ENCODE assay signal across 24 cellular contexts in the genomic region with DNA sequence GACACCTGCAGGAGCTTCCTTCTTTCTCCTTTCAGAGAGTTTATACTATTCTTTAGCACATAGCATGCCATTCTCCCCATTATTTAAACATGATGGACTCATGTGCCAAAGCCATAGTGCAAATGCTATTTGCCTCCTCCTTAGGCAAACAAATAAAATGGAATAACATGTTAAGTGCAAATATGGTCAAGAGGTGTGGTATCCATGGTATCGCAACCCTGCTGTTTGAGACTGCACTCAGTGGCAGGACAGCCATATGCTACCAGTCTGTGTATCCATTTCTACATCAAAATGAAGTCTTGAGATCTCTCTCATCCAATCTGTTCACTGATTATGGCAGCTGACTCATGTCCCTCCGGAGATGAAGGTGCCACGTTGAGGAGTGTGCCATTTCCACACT. TPM values are rescaled to one million over a fixed set of nuclear protein-coding genes. Genes with fewer than 3 reads are reported as not detected.
DNase-seq lines count a peak whose midpoint lies in the region; ATAC-seq and TF ChIP-seq lines count a peak whose summit lies in the region.
"Had no signal": no experiment of that assay in that cellular context is flagged by ENCODE, and none has a peak within 500 bp of the region (broad histone marks: within the 10 kb centered on the region; RNA-seq: fewer than 3 reads in every experiment).

No MANE protein-coding gene starts in this region.

- peaks cover 12% of the 10 kb centered on the region for H3K9me3 Mint-ChIP-seq in Caco-2 (ENCODE audit: unreplicated experiment)
- H3K9me3 Mint-ChIP-seq in T-helper 2 cell treated with Interferon-gamma antibody and Interleukin-4, amounts not matched to agents 5 μg/mL and 100 μg/mL, for 36 hours: no peaks in the 10 kb centered on the region
- H3K9me3 Mint-ChIP-seq: activated CD4-positive, alpha-beta memory T cell treated with anti-CD3 and anti-CD28 coated beads for 36 hours; nephron had no signal

- H3K27me3 Mint-ChIP-seq in Caco-2 (ENCODE audit: insufficient read depth, unreplicated experiment): no peaks in the 10 kb centered on the region
- H3K27me3 Mint-ChIP-seq in T-helper 2 cell treated with Interferon-gamma antibody and Interleukin-4, amounts not matched to agents 5 μg/mL and 100 μg/mL, for 36 hours (ENCODE audit: low read depth): peaks cover 41% of the 10 kb centered on the region

- no peaks in the 10 kb centered on the region for H3K27me3 ChIP-seq in Caco-2 (replicated peaks; ENCODE audit: control insufficient read depth, insufficient read depth, low read length)
- H3K27me3 ChIP-seq in sigmoid colon: no peaks in the 10 kb centered on the region

- POLR2A ChIA-PET in Caco-2 (lab: Charles Lee): no interaction called here

- H3K4me3 ChIP-seq in Caco-2 (ENCODE audit: low read depth, low read length) (no peak overlapping the region), sigmoid colon (no peak overlapping the region)
- H3K4me3 ChIP-seq: psoas muscle had no signal

- H3K36me3 Mint-ChIP-seq in Caco-2 (ENCODE audit: insufficient read depth, unreplicated experiment): no peaks in the 10 kb centered on the region
- no peaks in the 10 kb centered on the region for H3K36me3 Mint-ChIP-seq in T-helper 2 cell treated with Interferon-gamma antibody and Interleukin-4, amounts not matched to agents 5 μg/mL and 100 μg/mL, for 36 hours (ENCODE audit: low read depth)
- H3K36me3 Mint-ChIP-seq: activated CD4-positive, alpha-beta memory T cell treated with anti-CD3 and anti-CD28 coated beads for 36 hours; IgD-negative memory B cell had no signal

- no TSS peak for BruUV-seq in Caco-2 (replicated peaks; lab: Mats Ljungman, UMichigan)

- H3K4me1 ChIP-seq in Caco-2 (peaks cover 44% of the 10 kb centered on the region), sigmoid colon (no peaks in the 10 kb centered on the region)
- H3K4me1 ChIP-seq: psoas muscle had no signal

- in situ Hi-C loops in G401 (cut with HindIII; ENCODE audit: low sequenced_read_pairs): no loop called here

- no peak for TF ChIP-seq EP300 in sigmoid colon (IDR thresholded peaks at IDR 0.05)

- H3K4me3 Mint-ChIP-seq in Caco-2 (ENCODE audit: unreplicated experiment): no peak overlapping the region
- no peak overlapping the region for H3K4me3 Mint-ChIP-seq in T-helper 2 cell treated with Interferon-gamma antibody and Interleukin-4, amounts not matched to agents 5 μg/mL and 100 μg/mL, for 36 hours
- H3K4me3 Mint-ChIP-seq: activated CD4-positive, alpha-beta memory T cell treated with anti-CD3 and anti-CD28 coated beads for 36 hours; IgD-negative memory B cell; nephron; T-helper 17 cell had no signal

- CTCF ChIA-PET in Caco-2 (lab: Charles Lee): no interaction called here

- no peak for TF ChIP-seq POLR2A in sigmoid colon (IDR thresholded peaks at IDR 0.05)

- peaks cover 22% of the 10 kb centered on the region for H3K4me1 Mint-ChIP-seq in Caco-2 (ENCODE audit: low read depth, unreplicated experiment)
- no peaks in the 10 kb centered on the region for H3K4me1 Mint-ChIP-seq in T-helper 2 cell treated with Interferon-gamma antibody and Interleukin-4, amounts not matched to agents 5 μg/mL and 100 μg/mL, for 36 hours (ENCODE audit: low read depth)
- H3K4me1 Mint-ChIP-seq: nephron, T-helper 17 cell had no signal

- DNase-seq in Caco-2 (peak; percentile 35 to 47), NCI-H1092 treated with DMSO at 0.1 percent for 48 hours (lab: John Stamatoyannopoulos, UW) (peak; percentile 97), NCI-H510A (lab: John Stamatoyannopoulos, UW) (peak; percentile 9), left colon (peak; percentile 24 to 49), T-helper 1 cell (no peak), sigmoid colon (no peak), G401 (ENCODE audit: low spot score) (no peak)
- DNase-seq in T-helper 2 cell treated with Interferon-gamma antibody and Interleukin-4, amounts not matched to agents 5 μg/mL and 100 μg/mL, for 36 hours (ENCODE audit: low spot score): no peak
- DNase-seq: activated CD4-positive, alpha-beta memory T cell treated with anti-CD3 and anti-CD28 coated beads for 36 hours; activated naive CD4-positive, alpha-beta T cell; aorta; C1 segment of cervical spinal cord; central memory CD4-positive, alpha-beta T cell; DND-41; effector CD4-positive, alpha-beta T cell; mesendoderm; MM.1S; psoas muscle; stimulated activated CD4-positive, alpha-beta T cell treated with anti-CD3 and anti-CD28 coated beads, Interleukin-4, amount 100 ng/mL, for 24 hours; T-helper 17 cell had no signal

- H3K36me3 ChIP-seq in Caco-2 (ENCODE audit: control insufficient read depth, insufficient read depth, low read length) (no peaks in the 10 kb centered on the region), sigmoid colon (no peaks in the 10 kb centered on the region)

- intact Hi-C loops in Caco-2 (cut with micrococcal nuclease; ENCODE audit: unreplicated experiment): no loop called here
- intact Hi-C loops in left colon (cut with DNase I, micrococcal nuclease): no loop called here
- intact Hi-C loops in sigmoid colon (cut with DNase I): no loop called here

- H3K27ac Mint-ChIP-seq in Caco-2 (ENCODE audit: unreplicated experiment): peak overlapping the region; percentile 40
- no peak overlapping the region for H3K27ac Mint-ChIP-seq in T-helper 2 cell treated with Interferon-gamma antibody and Interleukin-4, amounts not matched to agents 5 μg/mL and 100 μg/mL, for 36 hours
- H3K27ac Mint-ChIP-seq: activated CD4-positive, alpha-beta memory T cell treated with anti-CD3 and anti-CD28 coated beads for 36 hours; IgD-negative memory B cell; nephron; T-helper 17 cell had no signal

- peak; percentile 94 for ATAC-seq in left colon
- ATAC-seq: psoas muscle, T-helper 17 cell had no signal

- no peak for TF ChIP-seq CTCF in Caco-2 (IDR thresholded peaks at IDR 0.05; ENCODE audit: insufficient read depth in 1 of 2, low read depth in 1 of 2, low read length in 1 of 2, severe bottlenecking in 1 of 2, unreplicated experiment in 1 of 2)
- TF ChIP-seq CTCF in sigmoid colon (IDR thresholded peaks at IDR 0.05): no peak

- WGBS in sigmoid colon, 2 donors: 17 to 70% methylated on average over 3 of the region's 3 CpGs

- H3K9me3 ChIP-seq in Caco-2: no peaks in the 10 kb centered on the region
- no peaks in the 10 kb centered on the region for H3K9me3 ChIP-seq in sigmoid colon
- H3K9me3 ChIP-seq: psoas muscle had no signal

- no peak overlapping the region for H3K27ac ChIP-seq in sigmoid colon
- H3K27ac ChIP-seq: HL-60, psoas muscle had no signal

RNA-seq across cellular contexts. Expression of gene HEPACAM2, which starts 22.8 kb away (rescaled TPM):
- total RNA-seq in Caco-2 (2022): 2.1 and 4.4 TPM in 2 replicates
- 10 to 100 TPM; 86.8 to 96.1 TPM for total RNA-seq in left colon
- total RNA-seq in sigmoid colon: under 1 TPM in 1 of 4 donors, not detected in 3; 0.36 TPM
- 10 to 100 TPM; 22.2 to 57.7 (median 28.2) TPM for polyA plus RNA-seq in sigmoid colon
- total RNA-seq in G401 (2014; rRNA removed; shearing (Covaris generic)): not detected in 2 replicates
- total RNA-seq: aorta, OCI-LY7, psoas muscle, T-helper 17 cell had no signal
- polyA plus RNA-seq: IgD-negative memory B cell had no signal

RNA-seq across cellular contexts. Expression of gene VPS50, which starts 28.7 kb away (rescaled TPM):
- total RNA-seq in Caco-2 (2022): 38.7 and 40.3 TPM in 2 replicates
- 10 to 100 TPM; 27.6 to 28.6 TPM for total RNA-seq in left colon
- 10 to 100 TPM; 21.7 to 36.4 (median 26.4) TPM for total RNA-seq in sigmoid colon
- 10 to 100 TPM in 1 of 3 donors, 1 to 10 TPM in 2; 4.8 to 10.1 (median 5.3) TPM for polyA plus RNA-seq in sigmoid colon
- 10.6 and 24.6 TPM in 2 replicates for total RNA-seq in G401 (2014; rRNA removed; shearing (Covaris generic))

RNA-seq across cellular contexts. Expression of gene SAMD9L, which starts 55.3 kb away (rescaled TPM):
- total RNA-seq in Caco-2 (2022) (not detected in 2 replicates), left colon (10 to 100 TPM in 1 of 2 donors, 1 to 10 TPM in 1; 9.9 to 22.6 TPM), sigmoid colon (10 to 100 TPM in 1 of 4 donors, 1 to 10 TPM in 3; 5.3 to 13.6 (median 6.7) TPM)
- 10 to 100 TPM in 1 of 3 donors, 1 to 10 TPM in 2; 2.4 to 19.0 (median 5.8) TPM for polyA plus RNA-seq in sigmoid colon
- total RNA-seq in G401 (2014; rRNA removed; shearing (Covaris generic)): not detected in 2 replicates

Comparison
In these comparisons a context has a peak if more than half of its experiments do, and no peak if none do; other contexts are left out.
1. DNase-seq: peak in Caco-2 (2 of 2), NCI-H1092 treated with DMSO at 0.1 percent for 48 hours (single experiment), NCI-H510A (single experiment) and left colon (2 of 2); none in T-helper 2 cell treated with Interferon-gamma antibody and Interleukin-4, amounts not matched to agents 5 μg/mL and 100 μg/mL, for 36 hours (single experiment), T-helper 1 cell (0 of 5), sigmoid colon (single experiment) and G401 (single experiment).
2. RNA of gene HEPACAM2, which starts 22.8 kb away (total RNA-seq): 86.8 to 96.1 TPM in left colon; 2.1 to 4.4 TPM in Caco-2, 0.36 TPM in sigmoid colon and not detected in G401; every median in the first group is over 10 times any median in the second.